Comparison of ENCODE assay signal across 1 cellular context in the genomic region with DNA sequence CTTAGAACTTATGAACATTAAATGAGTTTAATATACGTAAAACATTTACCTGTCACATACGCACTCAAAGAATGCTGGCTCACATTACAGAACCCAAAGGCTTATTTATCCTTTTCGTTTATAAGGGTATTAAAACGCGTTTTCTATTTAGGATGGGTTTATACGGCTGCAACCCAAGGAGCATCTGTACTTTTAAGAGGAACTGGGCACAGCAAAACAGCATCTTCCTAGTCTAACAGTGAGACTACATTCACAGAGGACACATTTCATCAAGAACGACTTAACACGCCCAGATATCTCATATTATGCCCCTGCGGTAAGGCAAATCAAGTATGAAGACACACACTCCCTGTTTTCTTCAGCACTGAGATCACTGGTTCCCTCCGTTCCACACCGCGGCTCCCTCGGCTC.
TF ChIP-seq lines count a peak whose summit lies in the region.

No MANE protein-coding gene starts in this region.

TF ChIP-seq in K562, 482 proteins besides CTCF, POLR2A, EP300 and RAD21 (continued from another document):
- TF ChIP-seq, protein P1, sequence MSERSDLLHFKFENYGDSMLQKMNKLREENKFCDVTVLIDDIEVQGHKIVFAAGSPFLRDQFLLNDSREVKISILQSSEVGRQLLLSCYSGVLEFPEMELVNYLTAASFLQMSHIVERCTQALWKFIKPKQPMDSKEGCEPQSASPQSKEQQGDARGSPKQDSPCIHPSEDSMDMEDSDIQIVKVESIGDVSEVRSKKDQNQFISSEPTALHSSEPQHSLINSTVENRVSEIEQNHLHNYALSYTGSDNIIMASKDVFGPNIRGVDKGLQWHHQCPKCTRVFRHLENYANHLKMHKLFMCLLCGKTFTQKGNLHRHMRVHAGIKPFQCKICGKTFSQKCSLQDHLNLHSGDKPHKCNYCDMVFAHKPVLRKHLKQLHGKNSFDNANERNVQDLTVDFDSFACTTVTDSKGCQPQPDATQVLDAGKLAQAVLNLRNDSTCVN (CRISPR knock-in tag; IDR thresholded peaks at IDR 0.05) = no peak
- TF ChIP-seq GTF2F1 (IDR thresholded peaks at IDR 0.05; ENCODE audit: low read depth, low read length) (no peak), ZNF263 (CRISPR knock-in tag; IDR thresholded peaks at IDR 0.05; ENCODE audit: borderline replicate concordance) (no peak), HMG20B (CRISPR knock-in tag; IDR thresholded peaks at IDR 0.05) (0 out of 2 replicates have a peak, but pooled peaks have one; percentile 23), ZNF212 (CRISPR knock-in tag; IDR thresholded peaks at IDR 0.05) (no peak), GABPA (tag; conservative IDR thresholded peaks at IDR 0.05; ENCODE audit: low read depth) (0 out of 2 replicates have a peak, but pooled peaks have one; percentile 88), THRAP3 (IDR thresholded peaks at IDR 0.05; ENCODE audit: borderline replicate concordance) (peak; percentile 92; the same call in 1 of the 2 replicates), TOE1 (IDR thresholded peaks at IDR 0.05; ENCODE audit: borderline replicate concordance) (peak; percentile 75), TOE1 (CRISPR knock-in tag; IDR thresholded peaks at IDR 0.05; ENCODE audit: borderline replicate concordance, low read depth) (no peak), RAD51 (IDR thresholded peaks at IDR 0.05; ENCODE audit: borderline replicate concordance, low read depth) (no peak; the same call in 1 of the 2 replicates), KLF10 (CRISPR knock-in tag; IDR thresholded peaks at IDR 0.05) (no peak), ZNF655 (CRISPR knock-in tag; IDR thresholded peaks at IDR 0.05) (no peak), ZBTB7A (IDR thresholded peaks at IDR 0.05; ENCODE audit: borderline replicate concordance, control insufficient read depth, low read depth, low read length) (no peak), SMARCC2 (IDR thresholded peaks at IDR 0.05; ENCODE audit: low read depth) (peak; percentile 66; the same call in 1 of the 2 replicates), PREB (CRISPR knock-in tag; IDR thresholded peaks at IDR 0.05) (peak; percentile 88; the same call in 1 of the 2 replicates), CHD1 (IDR thresholded peaks at IDR 0.05; ENCODE audit: low read length) (peak; percentile 17), HMBOX1 (IDR thresholded peaks at IDR 0.05) (no peak), ELF2 (CRISPR knock-in tag; IDR thresholded peaks at IDR 0.05) (no peak), KDM1A (IDR thresholded peaks at IDR 0.05) (peak in 1 of 2 experiments; percentile 50; a peak in 2 of 4 replicates), ZEB2 (IDR thresholded peaks at IDR 0.05) (0 out of 2 replicates have a peak, but pooled peaks have one; percentile 30), AFF1 (IDR thresholded peaks at IDR 0.05; ENCODE audit: low read depth in 1 of 2, partially characterized antibody in 2 of 2) (peak in 1 of 2 experiments; percentile 73), KLF1 (tag; IDR thresholded peaks at IDR 0.05) (no peak), NKRF (IDR thresholded peaks at IDR 0.05; ENCODE audit: borderline replicate concordance) (0 out of 2 replicates have a peak, but pooled peaks have one; percentile 74), NR1H2 (CRISPR knock-in tag; IDR thresholded peaks at IDR 0.05) (no peak)
- TF ChIP-seq, protein P2, sequence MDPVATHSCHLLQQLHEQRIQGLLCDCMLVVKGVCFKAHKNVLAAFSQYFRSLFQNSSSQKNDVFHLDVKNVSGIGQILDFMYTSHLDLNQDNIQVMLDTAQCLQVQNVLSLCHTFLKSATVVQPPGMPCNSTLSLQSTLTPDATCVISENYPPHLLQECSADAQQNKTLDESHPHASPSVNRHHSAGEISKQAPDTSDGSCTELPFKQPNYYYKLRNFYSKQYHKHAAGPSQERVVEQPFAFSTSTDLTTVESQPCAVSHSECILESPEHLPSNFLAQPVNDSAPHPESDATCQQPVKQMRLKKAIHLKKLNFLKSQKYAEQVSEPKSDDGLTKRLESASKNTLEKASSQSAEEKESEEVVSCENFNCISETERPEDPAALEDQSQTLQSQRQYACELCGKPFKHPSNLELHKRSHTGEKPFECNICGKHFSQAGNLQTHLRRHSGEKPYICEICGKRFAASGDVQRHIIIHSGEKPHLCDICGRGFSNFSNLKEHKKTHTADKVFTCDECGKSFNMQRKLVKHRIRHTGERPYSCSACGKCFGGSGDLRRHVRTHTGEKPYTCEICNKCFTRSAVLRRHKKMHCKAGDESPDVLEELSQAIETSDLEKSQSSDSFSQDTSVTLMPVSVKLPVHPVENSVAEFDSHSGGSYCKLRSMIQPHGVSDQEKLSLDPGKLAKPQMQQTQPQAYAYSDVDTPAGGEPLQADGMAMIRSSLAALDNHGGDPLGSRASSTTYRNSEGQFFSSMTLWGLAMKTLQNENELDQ (CRISPR knock-in tag; IDR thresholded peaks at IDR 0.05; ENCODE audit: borderline replicate concordance) = 0 out of 2 replicates have a peak, but pooled peaks have one; percentile 61
- TF ChIP-seq, protein P3, sequence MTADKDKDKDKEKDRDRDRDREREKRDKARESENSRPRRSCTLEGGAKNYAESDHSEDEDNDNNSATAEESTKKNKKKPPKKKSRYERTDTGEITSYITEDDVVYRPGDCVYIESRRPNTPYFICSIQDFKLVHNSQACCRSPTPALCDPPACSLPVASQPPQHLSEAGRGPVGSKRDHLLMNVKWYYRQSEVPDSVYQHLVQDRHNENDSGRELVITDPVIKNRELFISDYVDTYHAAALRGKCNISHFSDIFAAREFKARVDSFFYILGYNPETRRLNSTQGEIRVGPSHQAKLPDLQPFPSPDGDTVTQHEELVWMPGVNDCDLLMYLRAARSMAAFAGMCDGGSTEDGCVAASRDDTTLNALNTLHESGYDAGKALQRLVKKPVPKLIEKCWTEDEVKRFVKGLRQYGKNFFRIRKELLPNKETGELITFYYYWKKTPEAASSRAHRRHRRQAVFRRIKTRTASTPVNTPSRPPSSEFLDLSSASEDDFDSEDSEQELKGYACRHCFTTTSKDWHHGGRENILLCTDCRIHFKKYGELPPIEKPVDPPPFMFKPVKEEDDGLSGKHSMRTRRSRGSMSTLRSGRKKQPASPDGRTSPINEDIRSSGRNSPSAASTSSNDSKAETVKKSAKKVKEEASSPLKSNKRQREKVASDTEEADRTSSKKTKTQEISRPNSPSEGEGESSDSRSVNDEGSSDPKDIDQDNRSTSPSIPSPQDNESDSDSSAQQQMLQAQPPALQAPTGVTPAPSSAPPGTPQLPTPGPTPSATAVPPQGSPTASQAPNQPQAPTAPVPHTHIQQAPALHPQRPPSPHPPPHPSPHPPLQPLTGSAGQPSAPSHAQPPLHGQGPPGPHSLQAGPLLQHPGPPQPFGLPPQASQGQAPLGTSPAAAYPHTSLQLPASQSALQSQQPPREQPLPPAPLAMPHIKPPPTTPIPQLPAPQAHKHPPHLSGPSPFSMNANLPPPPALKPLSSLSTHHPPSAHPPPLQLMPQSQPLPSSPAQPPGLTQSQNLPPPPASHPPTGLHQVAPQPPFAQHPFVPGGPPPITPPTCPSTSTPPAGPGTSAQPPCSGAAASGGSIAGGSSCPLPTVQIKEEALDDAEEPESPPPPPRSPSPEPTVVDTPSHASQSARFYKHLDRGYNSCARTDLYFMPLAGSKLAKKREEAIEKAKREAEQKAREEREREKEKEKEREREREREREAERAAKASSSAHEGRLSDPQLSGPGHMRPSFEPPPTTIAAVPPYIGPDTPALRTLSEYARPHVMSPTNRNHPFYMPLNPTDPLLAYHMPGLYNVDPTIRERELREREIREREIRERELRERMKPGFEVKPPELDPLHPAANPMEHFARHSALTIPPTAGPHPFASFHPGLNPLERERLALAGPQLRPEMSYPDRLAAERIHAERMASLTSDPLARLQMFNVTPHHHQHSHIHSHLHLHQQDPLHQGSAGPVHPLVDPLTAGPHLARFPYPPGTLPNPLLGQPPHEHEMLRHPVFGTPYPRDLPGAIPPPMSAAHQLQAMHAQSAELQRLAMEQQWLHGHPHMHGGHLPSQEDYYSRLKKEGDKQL (CRISPR knock-in tag; IDR thresholded peaks at IDR 0.05; ENCODE audit: borderline replicate concordance) = 0 out of 2 replicates have a peak, but pooled peaks have one; percentile 10
